ENCODE assay signal across 22 cellular contexts in genomic region chr15:66474140-66474539, GRCh38. TPM values are rescaled to one million over a fixed set of nuclear protein-coding genes. Genes with fewer than 3 reads are reported as not detected.
DNase-seq lines count a peak whose midpoint lies in the region; ATAC-seq and TF ChIP-seq lines count a peak whose summit lies in the region.
"Had no signal": no experiment of that assay in that cellular context is flagged by ENCODE, and none has a peak within 500 bp of the region (broad histone marks: within the 10 kb centered on the region; RNA-seq: fewer than 3 reads in every experiment).

No MANE protein-coding gene starts in this region.

- ATAC-seq in Right ventricle myocardium inferior (no peak), HG02885 (IDR thresholded peaks at IDR 0.05; ENCODE audit: poor library complexity, unreplicated experiment) (no peak)
- no peak for ATAC-seq in stimulated activated effector memory CD8-positive, alpha-beta T cell treated with anti-CD3 and anti-CD28 coated beads, Interleukin-12 subunit alpha, Interleukin-12 subunit beta, amount 100 ng/mL, for 72 hours
- ATAC-seq: activated CD8-positive, alpha-beta T cell treated with anti-CD3 and anti-CD28 coated beads for 36 hours; activated T-cell treated with anti-CD3 and anti-CD28 coated beads, Interleukin-2, amount 50 U/mL, for 72 hours; left cardiac atrium had no signal

- H3K27ac ChIP-seq in cardiac muscle cell = peak overlapping the region; percentile 89
- H3K27ac ChIP-seq in stomach = no peak overlapping the region
- H3K27ac ChIP-seq: adrenal gland, WERI-Rb-1 had no signal

- no peaks in the 10 kb centered on the region for H3K9me3 Mint-ChIP-seq in activated T-helper 1 cell treated with anti-CD3 and anti-CD28 coated beads, Interleukin-12 subunit alpha, Interleukin-12 subunit beta, Interleukin-2, Interleukin-4 antibody, amounts not matched to agents 30 ng/mL and 10 ng/mL and 1 ng/mL, durations not matched to agents 14 hours and 24 hours and 36 hours
- no peaks in the 10 kb centered on the region for H3K9me3 Mint-ChIP-seq in stimulated activated effector memory CD8-positive, alpha-beta T cell treated with anti-CD3 and anti-CD28 coated beads, Interleukin-12 subunit alpha, Interleukin-12 subunit beta, amount 100 ng/mL, for 72 hours
- no peaks in the 10 kb centered on the region for H3K9me3 Mint-ChIP-seq in glutamatergic neuron (ENCODE audit: unreplicated experiment)
- H3K9me3 Mint-ChIP-seq: activated CD8-positive, alpha-beta T cell treated with anti-CD3 and anti-CD28 coated beads for 36 hours; activated T-cell treated with anti-CD3 and anti-CD28 coated beads, Interleukin-2, amount 50 U/mL, for 72 hours; CD14-positive monocyte had no signal

- peak overlapping the region; percentile 20 for H3K9ac ChIP-seq in iPS-15b (ENCODE audit: low read depth, low read length)

- peak overlapping the region; percentile 55 for H3K27ac Mint-ChIP-seq in activated T-helper 1 cell treated with anti-CD3 and anti-CD28 coated beads, Interleukin-12 subunit alpha, Interleukin-12 subunit beta, Interleukin-2, Interleukin-4 antibody, amounts not matched to agents 30 ng/mL and 10 ng/mL and 1 ng/mL, durations not matched to agents 14 hours and 24 hours and 36 hours
- H3K27ac Mint-ChIP-seq in stimulated activated effector memory CD8-positive, alpha-beta T cell treated with anti-CD3 and anti-CD28 coated beads, Interleukin-12 subunit alpha, Interleukin-12 subunit beta, amount 100 ng/mL, for 72 hours = peak overlapping the region; percentile 84
- H3K27ac Mint-ChIP-seq in glutamatergic neuron (ENCODE audit: unreplicated experiment) = no peak overlapping the region
- H3K27ac Mint-ChIP-seq: activated T-cell treated with anti-CD3 and anti-CD28 coated beads, Interleukin-2, amount 50 U/mL, for 72 hours had no signal

- H3K4me3 Mint-ChIP-seq in activated T-helper 1 cell treated with anti-CD3 and anti-CD28 coated beads, Interleukin-12 subunit alpha, Interleukin-12 subunit beta, Interleukin-2, Interleukin-4 antibody, amounts not matched to agents 30 ng/mL and 10 ng/mL and 1 ng/mL, durations not matched to agents 14 hours and 24 hours and 36 hours = no peak overlapping the region
- no peak overlapping the region for H3K4me3 Mint-ChIP-seq in stimulated activated effector memory CD8-positive, alpha-beta T cell treated with anti-CD3 and anti-CD28 coated beads, Interleukin-12 subunit alpha, Interleukin-12 subunit beta, amount 100 ng/mL, for 72 hours
- no peak overlapping the region for H3K4me3 Mint-ChIP-seq in glutamatergic neuron (ENCODE audit: unreplicated experiment)
- H3K4me3 Mint-ChIP-seq: activated CD8-positive, alpha-beta T cell treated with anti-CD3 and anti-CD28 coated beads for 36 hours; activated T-cell treated with anti-CD3 and anti-CD28 coated beads, Interleukin-2, amount 50 U/mL, for 72 hours; CD14-positive monocyte had no signal

- H3K27me3 Mint-ChIP-seq in activated T-helper 1 cell treated with anti-CD3 and anti-CD28 coated beads, Interleukin-12 subunit alpha, Interleukin-12 subunit beta, Interleukin-2, Interleukin-4 antibody, amounts not matched to agents 30 ng/mL and 10 ng/mL and 1 ng/mL, durations not matched to agents 14 hours and 24 hours and 36 hours (ENCODE audit: insufficient read depth) = no peaks in the 10 kb centered on the region
- peaks cover 5% of the 10 kb centered on the region for H3K27me3 Mint-ChIP-seq in glutamatergic neuron (ENCODE audit: unreplicated experiment)
- H3K27me3 Mint-ChIP-seq: activated CD8-positive, alpha-beta T cell treated with anti-CD3 and anti-CD28 coated beads for 36 hours had no signal

- peaks cover 61% of the 10 kb centered on the region for H3K4me1 Mint-ChIP-seq in activated T-helper 1 cell treated with anti-CD3 and anti-CD28 coated beads, Interleukin-12 subunit alpha, Interleukin-12 subunit beta, Interleukin-2, Interleukin-4 antibody, amounts not matched to agents 30 ng/mL and 10 ng/mL and 1 ng/mL, durations not matched to agents 14 hours and 24 hours and 36 hours (ENCODE audit: low read depth)
- peaks cover 62% of the 10 kb centered on the region for H3K4me1 Mint-ChIP-seq in stimulated activated effector memory CD8-positive, alpha-beta T cell treated with anti-CD3 and anti-CD28 coated beads, Interleukin-12 subunit alpha, Interleukin-12 subunit beta, amount 100 ng/mL, for 72 hours
- H3K4me1 Mint-ChIP-seq in glutamatergic neuron (ENCODE audit: low read depth, unreplicated experiment) = peaks cover 3% of the 10 kb centered on the region

- TF ChIP-seq POLR2A in stomach (IDR thresholded peaks at IDR 0.05) = no peak

- H3K36me3 ChIP-seq in cardiac muscle cell (no peaks in the 10 kb centered on the region), iPS-15b (ENCODE audit: control insufficient read depth, insufficient read depth, low read length) (no peaks in the 10 kb centered on the region), stomach (peaks cover 0 to 8% (median 0%) of the 10 kb centered on the region in 4 donors)
- H3K36me3 ChIP-seq: adrenal gland, WERI-Rb-1 had no signal

- DNase-seq in cardiac muscle cell (ENCODE audit: low read depth in 1 of 2, low spot score in 1 of 2) (peak in 1 of 2 donors; percentile 65), Right ventricle myocardium inferior (ENCODE audit: missing footprints) (no peak), stomach (no peak), glutamatergic neuron (no peak)
- no peak for DNase-seq in activated T-helper 1 cell treated with anti-CD3 and anti-CD28 coated beads, Interleukin-12 subunit alpha, Interleukin-12 subunit beta, Interleukin-2, Interleukin-4 antibody, amounts not matched to agents 30 ng/mL and 10 ng/mL and 1 ng/mL, durations not matched to agents 14 hours and 24 hours and 36 hours (ENCODE audit: low spot score)
- DNase-seq in stimulated activated effector memory CD8-positive, alpha-beta T cell treated with anti-CD3 and anti-CD28 coated beads, Interleukin-12 subunit alpha, Interleukin-12 subunit beta, amount 100 ng/mL, for 72 hours (ENCODE audit: low spot score in 2 of 2) = no peak
- DNase-seq: activated CD8-positive, alpha-beta T cell treated with anti-CD3 and anti-CD28 coated beads for 36 hours; activated T-cell treated with anti-CD3 and anti-CD28 coated beads, Interleukin-2, amount 50 U/mL, for 72 hours; adrenal gland; central memory CD4-positive, alpha-beta T cell; DMS79 treated with DMSO at 0.1 percent for 48 hours; effector memory CD4-positive, alpha-beta T cell; left cardiac atrium; NCI-H187 treated with DMSO at 0.1 percent for 48 hours; NCI-H446; stimulated activated CD4-positive, alpha-beta T cell treated with anti-CD3 and anti-CD28 coated beads, Interleukin-15, amount 100 ng/mL, for 24 hours; stimulated activated naive CD4-positive, alpha-beta T cell treated with Interleukin-2 at 50 U/mL for 16 hours; SW 1271; WERI-Rb-1 had no signal

- peaks cover 32% of the 10 kb centered on the region for H3K4me1 ChIP-seq in cardiac muscle cell (ENCODE audit: low read depth)
- H3K4me1 ChIP-seq in iPS-15b (ENCODE audit: control insufficient read depth, insufficient read depth, low read length) = peaks cover 36% of the 10 kb centered on the region
- H3K4me1 ChIP-seq in stomach = peaks cover 0 to 13% (median 5%) of the 10 kb centered on the region in 4 donors

- peaks cover 14% of the 10 kb centered on the region for H3K36me3 Mint-ChIP-seq in activated T-helper 1 cell treated with anti-CD3 and anti-CD28 coated beads, Interleukin-12 subunit alpha, Interleukin-12 subunit beta, Interleukin-2, Interleukin-4 antibody, amounts not matched to agents 30 ng/mL and 10 ng/mL and 1 ng/mL, durations not matched to agents 14 hours and 24 hours and 36 hours (ENCODE audit: low read depth)
- H3K36me3 Mint-ChIP-seq in stimulated activated effector memory CD8-positive, alpha-beta T cell treated with anti-CD3 and anti-CD28 coated beads, Interleukin-12 subunit alpha, Interleukin-12 subunit beta, amount 100 ng/mL, for 72 hours = peaks cover 82% of the 10 kb centered on the region
- no peaks in the 10 kb centered on the region for H3K36me3 Mint-ChIP-seq in glutamatergic neuron (ENCODE audit: unreplicated experiment)

- TF ChIP-seq CTCF in cardiac muscle cell (IDR thresholded peaks at IDR 0.05; ENCODE audit: low read depth, low read length) = no peak
- no peak for TF ChIP-seq CTCF in stomach (IDR thresholded peaks at IDR 0.05)
- TF ChIP-seq CTCF in glutamatergic neuron (IDR thresholded peaks at IDR 0.05; ENCODE audit: partially characterized antibody, unreplicated experiment) = no peak

- TF ChIP-seq EP300 in stomach (IDR thresholded peaks at IDR 0.05) = no peak

- H3K9me3 ChIP-seq in cardiac muscle cell (ENCODE audit: low read depth) (no peaks in the 10 kb centered on the region), iPS-15b (ENCODE audit: control insufficient read depth, insufficient read depth, low read length) (no peaks in the 10 kb centered on the region), stomach (no peaks in the 10 kb centered on the region)
- H3K9me3 ChIP-seq: adrenal gland had no signal

- intact Hi-C loops in Right ventricle myocardium inferior (cut with DNase I) = no loop called here
- intact Hi-C loops in activated T-helper 1 cell treated with anti-CD3 and anti-CD28 coated beads, Interleukin-12 subunit alpha, Interleukin-12 subunit beta, Interleukin-2, Interleukin-4 antibody, amounts not matched to agents 30 ng/mL and 10 ng/mL and 1 ng/mL, durations not matched to agents 14 hours and 24 hours and 36 hours (cut with micrococcal nuclease) = loop anchor here (5.0 kb wide), 2 partner anchors 42 to 72 kb away; no protein-coding TSS in a partner anchor
- intact Hi-C loops in stomach (cut with DNase I; ENCODE audit: low total_unique reads) = no loop called here

- H3K4me3 ChIP-seq in cardiac muscle cell (no peak overlapping the region), iPS-15b (ENCODE audit: low read depth, low read length) (no peak overlapping the region), stomach (no peak overlapping the region)
- H3K4me3 ChIP-seq: adrenal gland had no signal

- 85 to 97% (median 87%) methylated on average over 2 of the region's 2 CpGs for WGBS in stomach, 5 donors

- no peaks in the 10 kb centered on the region for H3K27me3 ChIP-seq in cardiac muscle cell
- H3K27me3 ChIP-seq in iPS-15b (ENCODE audit: control insufficient read depth, insufficient read depth, low read length) = no peaks in the 10 kb centered on the region
- H3K27me3 ChIP-seq in stomach = no peaks in the 10 kb centered on the region
- H3K27me3 ChIP-seq: adrenal gland had no signal

RNA-seq across cellular contexts. Expression of gene SNAPC5, which starts 23.4 kb away (rescaled TPM):
- total RNA-seq in cardiac muscle cell (59.5 and 72.1 TPM in 2 replicates), Right ventricle myocardium inferior (40.8 TPM), stomach (10 to 100 TPM in 2 of 5 donors, 1 to 10 TPM in 3; 2.3 to 18.2 (median 9.8) TPM), glutamatergic neuron (ENCODE audit: unreplicated experiment) (17.6 TPM)
- polyA plus RNA-seq in cardiac muscle cell (57.4 and 59.5 TPM in 2 replicates), stomach (10 to 100 TPM; 25.9 to 49.0 (median 31.6) TPM)
- total RNA-seq in activated T-helper 1 cell treated with anti-CD3 and anti-CD28 coated beads, Interleukin-12 subunit alpha, Interleukin-12 subunit beta, Interleukin-2, Interleukin-4 antibody, amounts not matched to agents 30 ng/mL and 10 ng/mL and 1 ng/mL, durations not matched to agents 14 hours and 24 hours and 36 hours = 37.3 and 39.0 TPM in 2 replicates

RNA-seq across cellular contexts. Expression of gene RPL4, which starts 30.5 kb away (rescaled TPM):
- total RNA-seq in cardiac muscle cell = 3,878 and 4,535 TPM in 2 replicates
- 833 and 906 TPM in 2 replicates for polyA plus RNA-seq in cardiac muscle cell
- total RNA-seq in Right ventricle myocardium inferior = 1,478 TPM
- total RNA-seq in activated T-helper 1 cell treated with anti-CD3 and anti-CD28 coated beads, Interleukin-12 subunit alpha, Interleukin-12 subunit beta, Interleukin-2, Interleukin-4 antibody, amounts not matched to agents 30 ng/mL and 10 ng/mL and 1 ng/mL, durations not matched to agents 14 hours and 24 hours and 36 hours = 3,069 and 3,091 TPM in 2 replicates
- total RNA-seq in stomach = 1,000 to 10,000 TPM in 4 of 5 donors, 100 to 1,000 TPM in 1; 994 to 3,031 (median 2,276) TPM
- 1,000 to 10,000 TPM; 2,383 to 4,395 (median 2,638) TPM for polyA plus RNA-seq in stomach
- 1,679 TPM for total RNA-seq in glutamatergic neuron (ENCODE audit: unreplicated experiment)

RNA-seq across cellular contexts. Expression of gene ZWILCH, which starts 31.0 kb away (rescaled TPM):
- total RNA-seq in cardiac muscle cell (7.5 and 9.5 TPM in 2 replicates), Right ventricle myocardium inferior (2.1 TPM), stomach (10 to 100 TPM in 2 of 5 donors, 1 to 10 TPM in 2, under 1 TPM in 1; 0.89 to 46.7 (median 9.9) TPM), glutamatergic neuron (ENCODE audit: unreplicated experiment) (21.8 TPM)
- polyA plus RNA-seq in cardiac muscle cell (15.7 and 22.0 TPM in 2 replicates), stomach (1 to 10 TPM; 3.5 to 5.6 (median 4.2) TPM)
- total RNA-seq in activated T-helper 1 cell treated with anti-CD3 and anti-CD28 coated beads, Interleukin-12 subunit alpha, Interleukin-12 subunit beta, Interleukin-2, Interleukin-4 antibody, amounts not matched to agents 30 ng/mL and 10 ng/mL and 1 ng/mL, durations not matched to agents 14 hours and 24 hours and 36 hours = 37.5 and 42.2 TPM in 2 replicates
